8 cellular contexts compared by ENCODE assay signal in genomic region chr4:6783111-6783981, GRCh38. TPM values are rescaled to one million over a fixed set of nuclear protein-coding genes. Genes with fewer than 3 reads are reported as not detected.
DNase-seq lines count a peak whose midpoint lies in the region; ATAC-seq and TF ChIP-seq lines count a peak whose summit lies in the region.

No MANE protein-coding gene starts in this region.

- 2% methylated on average over 62 of the region's 91 CpGs for WGBS in hepatocyte (ENCODE audit: low lambda C conversion rate, missing lambda C conversion rate)

- no peaks in the 10 kb centered on the region for H3K27me3 ChIP-seq in hepatocyte

- peak overlapping the region; percentile 80 for H2AFZ ChIP-seq in hepatocyte

- peaks cover 52% of the 10 kb centered on the region for H3K79me2 ChIP-seq in hepatocyte

- TF ChIP-seq CTCF in astrocyte of the cerebellum (IDR thresholded peaks at IDR 0.05; ENCODE audit: low read depth, low read length, missing control alignments) (no peak), hepatocyte (IDR thresholded peaks at IDR 0.05; ENCODE audit: poor library complexity) (peak; percentile 40)

- peak overlapping the region; percentile 96 for H3K4me2 ChIP-seq in hepatocyte

- peaks cover 11% of the 10 kb centered on the region for H3K4me1 ChIP-seq in hepatocyte (ENCODE audit: insufficient read depth)

- ATAC-seq in GM18502 (IDR thresholded peaks at IDR 0.05; ENCODE audit: poor library complexity, unreplicated experiment) (peak; percentile 77), HG02840 (IDR thresholded peaks at IDR 0.05; ENCODE audit: low FRiP score, unreplicated experiment) (peak; percentile 57)

- no peaks in the 10 kb centered on the region for H3K9me3 ChIP-seq in hepatocyte (ENCODE audit: low read depth)

- H3K27ac ChIP-seq in hepatocyte = peak overlapping the region; percentile 100

- H4K20me1 ChIP-seq in hepatocyte (ENCODE audit: insufficient read depth, poor library complexity, severe bottlenecking) = peaks cover 48% of the 10 kb centered on the region

- no peaks in the 10 kb centered on the region for H3K36me3 ChIP-seq in hepatocyte (replicated peaks; ENCODE audit: insufficient read depth, low read depth)

- H3K4me3 ChIP-seq in astrocyte of the cerebellum (ENCODE audit: low read depth, low read length) = peak overlapping the region; percentile 96
- peak overlapping the region; percentile 100 for H3K4me3 ChIP-seq in hepatocyte

- peak; percentile 65 for DNase-seq in NCI-H146 treated with DMSO at 0.1 percent for 48 hours (lab: John Stamatoyannopoulos, UW; ENCODE audit: unreplicated experiment)
- peak; percentile 85 for DNase-seq in T-helper 9 cell
- peak; percentile 39 for DNase-seq in astrocyte of the cerebellum (ENCODE audit: low read depth)
- peak; percentile 96 for DNase-seq in hepatocyte (ENCODE audit: low spot score)
- DNase-seq in retina = peak; percentile 92
- no peak for DNase-seq in OCI-M2 (lab: John Stamatoyannopoulos, UW; ENCODE audit: unreplicated experiment)

- in situ Hi-C loops in astrocyte of the cerebellum (cut with HindIII; ENCODE audit: low sequenced_read_pairs) = no loop called here

- H3K9me2 ChIP-seq in hepatocyte (replicated peaks; ENCODE audit: insufficient read depth) = no peaks in the 10 kb centered on the region

RNA-seq across cellular contexts. Expression of gene KIAA0232, which starts 0.8 kb away (rescaled TPM):
- total RNA-seq in hepatocyte = 34.3 and 38.4 TPM in 2 replicates
- 11.3 TPM in 2 replicates for polyA plus RNA-seq in hepatocyte
